In genomic region chr14:95561001-95561412, GRCh38 we compare ENCODE assay signal across 8 cellular contexts. TPM values are rescaled to one million over a fixed set of nuclear protein-coding genes. Genes with fewer than 3 reads are reported as not detected.
DNase-seq lines count a peak whose midpoint lies in the region; ATAC-seq and TF ChIP-seq lines count a peak whose summit lies in the region.

No MANE protein-coding gene starts in this region.

- ATAC-seq in GM19463 (IDR thresholded peaks at IDR 0.05; ENCODE audit: unreplicated experiment) = peak; percentile 95
- peak; percentile 90 for ATAC-seq in HG03571 (IDR thresholded peaks at IDR 0.05; ENCODE audit: unreplicated experiment)
- ATAC-seq in lung (ENCODE audit: insufficient read depth, low FRiP score) = peak; percentile 70

- peak overlapping the region in 3 of 59 donors; percentile 2 to 9 (median 6) for H3K4me3 ChIP-seq in dorsolateral prefrontal cortex
- H3K4me3 ChIP-seq in lung = no peak overlapping the region

- no peaks in the 10 kb centered on the region for H3K36me3 ChIP-seq in lung (ENCODE audit: control insufficient read depth in 2 of 2, insufficient read depth in 2 of 2, low read length in 2 of 2)

- intact Hi-C loops in dorsolateral prefrontal cortex (cut with DNase I) = loop anchor here (2.0 to 10.0 kb wide), 6 partner anchors 214 to 714 kb away; no protein-coding TSS in a partner anchor

- peak; percentile 89 to 100 (median 98) for TF ChIP-seq CTCF in dorsolateral prefrontal cortex (IDR thresholded peaks at IDR 0.05 in 54 of 56, conservative IDR thresholded peaks at IDR 0.05 in 2 of 56; ENCODE audit: low read depth in 1 of 56, partially characterized antibody in 56 of 56)
- peak; percentile 95 for TF ChIP-seq CTCF in lung (IDR thresholded peaks at IDR 0.05; ENCODE audit: control extremely low read depth, extremely low read depth)

- H3K27me3 ChIP-seq in dorsolateral prefrontal cortex = no peaks in the 10 kb centered on the region
- no peaks in the 10 kb centered on the region for H3K27me3 ChIP-seq in lung (ENCODE audit: control insufficient read depth, insufficient read depth)

- DNase-seq in CMK (ENCODE audit: low read depth) (peak; percentile 39), NCI-H748 treated with DMSO at 0.1 percent for 48 hours (lab: John Stamatoyannopoulos, UW) (peak; percentile 95), dorsolateral prefrontal cortex (peak; percentile 73 to 94 (median 88)), lung (ENCODE audit: low spot score) (peak; percentile 90)
- peak; percentile 78 to 89 for DNase-seq in activated CD4-positive, alpha-beta T cell treated with anti-CD3 and anti-CD28 coated beads, Interleukin-2, amount 50 U/mL, for 24 hours (ENCODE audit: low read depth in 1 of 2, low spot score in 1 of 2)
- peak; percentile 87 for DNase-seq in stimulated activated CD8-positive, alpha-beta memory T cell treated with anti-CD3 and anti-CD28 coated beads, Interleukin-15, amount 100 ng/mL, for 1 hour (ENCODE audit: low read depth)

- no peaks in the 10 kb centered on the region for H3K9me3 ChIP-seq in lung (ENCODE audit: control insufficient read depth in 2 of 2, insufficient read depth in 1 of 2, low read length in 1 of 2)

- H3K27ac ChIP-seq in dorsolateral prefrontal cortex (no peak overlapping the region), lung (ENCODE audit: low read depth in 1 of 2, low read length in 1 of 2) (no peak overlapping the region)

- 12% methylated on average over 14 of the region's 14 CpGs for WGBS in lung, 2 donors

- no peaks in the 10 kb centered on the region for H3K4me1 ChIP-seq in lung (ENCODE audit: control insufficient read depth in 2 of 2, insufficient read depth in 2 of 2, low read length in 2 of 2)

RNA-seq across cellular contexts. Expression of gene GLRX5, which starts 26.2 kb away (rescaled TPM):
- 10 to 100 TPM; 17.9 to 48.1 (median 33.3) TPM for total RNA-seq in dorsolateral prefrontal cortex
- 10 to 100 TPM; 22.4 to 35.6 TPM for total RNA-seq in lung
- polyA plus RNA-seq in lung = 10 to 100 TPM; 27.3 to 30.9 TPM

RNA-seq across cellular contexts. Expression of gene SYNE3, which starts 44.6 kb away (rescaled TPM):
- total RNA-seq in dorsolateral prefrontal cortex = 10 to 100 TPM in 85 of 120 experiments, 1 to 10 TPM in 35; 5.1 to 41.5 (median 12.5) TPM
- total RNA-seq in lung = 10 to 100 TPM in 1 of 2 donors, 1 to 10 TPM in 1; 8.4 to 30.5 TPM
- polyA plus RNA-seq in lung = 1 to 10 TPM; 2.7 to 3.7 TPM

Comparison
In these comparisons a context has a peak if more than half of its experiments do, and no peak if none do; other contexts are left out.
1. DNase-seq: peak in every context shown above with its lines; median percentile 95 in NCI-H748 treated with DMSO at 0.1 percent for 48 hours; 90 in lung; 88 in dorsolateral prefrontal cortex; 87 in stimulated activated CD8-positive, alpha-beta memory T cell treated with anti-CD3 and anti-CD28 coated beads, Interleukin-15, amount 100 ng/mL, for 1 hour; 84 in activated CD4-positive, alpha-beta T cell treated with anti-CD3 and anti-CD28 coated beads, Interleukin-2, amount 50 U/mL, for 24 hours; 39 in CMK.